9 cellular contexts compared by ENCODE assay signal in genomic region chr16:11587643-11588247, GRCh38. TPM values are rescaled to one million over a fixed set of nuclear protein-coding genes. Genes with fewer than 3 reads are reported as not detected.
DNase-seq lines count a peak whose midpoint lies in the region; ATAC-seq and TF ChIP-seq lines count a peak whose summit lies in the region.
"Had no signal": no experiment of that assay in that cellular context is flagged by ENCODE, and none has a peak within 500 bp of the region (broad histone marks: within the 10 kb centered on the region; RNA-seq: fewer than 3 reads in every experiment).

No MANE protein-coding gene starts in this region.

- peaks cover 7 to 10% of the 10 kb centered on the region in 2 donors for H3K36me3 Mint-ChIP-seq in activated T-cell treated with anti-CD3 and anti-CD28 coated beads, Interleukin-2, amount 50 U/mL, for 72 hours (ENCODE audit: insufficient read depth in 2 of 2)

- H3K9me3 Mint-ChIP-seq in activated T-cell treated with anti-CD3 and anti-CD28 coated beads, Interleukin-2, amount 50 U/mL, for 72 hours, result no peaks in the 10 kb centered on the region

- no peaks in the 10 kb centered on the region for H3K36me3 ChIP-seq in ascending aorta
- no peaks in the 10 kb centered on the region for H3K36me3 ChIP-seq in right lobe of liver
- H3K36me3 ChIP-seq in transverse colon, result no peaks in the 10 kb centered on the region

- H3K9me3 ChIP-seq in ascending aorta (no peaks in the 10 kb centered on the region), right lobe of liver (no peaks in the 10 kb centered on the region), transverse colon (no peaks in the 10 kb centered on the region)

- WGBS in right lobe of liver (ENCODE audit: insufficient coverage, low coverage, low lambda C conversion rate, missing lambda C conversion rate), result 79% methylated on average over 6 of the region's 14 CpGs
- 70% methylated on average over 14 of the region's 14 CpGs; no CpG with 5 or more reads in 1 of the 2 donors for WGBS in transverse colon (ENCODE audit: low coverage in 1 of 2), 2 donors

- H3K4me1 ChIP-seq in ascending aorta, result peaks cover 0 to 18% of the 10 kb centered on the region in 2 donors
- H3K4me1 ChIP-seq in right lobe of liver, result peaks cover 0 to 21% (median 9%) of the 10 kb centered on the region in 4 donors
- H3K4me1 ChIP-seq in transverse colon, result peaks cover 6 to 42% (median 40%) of the 10 kb centered on the region in 4 donors

- no peak for TF ChIP-seq CTCF in ascending aorta (IDR thresholded peaks at IDR 0.05)
- no peak for TF ChIP-seq CTCF in right lobe of liver (IDR thresholded peaks at IDR 0.05)
- TF ChIP-seq CTCF in transverse colon (IDR thresholded peaks at IDR 0.05), result no peak
- TF ChIP-seq CTCF in GM10266 (IDR thresholded peaks at IDR 0.05; ENCODE audit: control insufficient read depth, insufficient read depth, low read depth, missing control alignments), result no peak

- H3K4me3 Mint-ChIP-seq in activated T-cell treated with anti-CD3 and anti-CD28 coated beads, Interleukin-2, amount 50 U/mL, for 72 hours, result peak overlapping the region; percentile 84 to 87

- no peaks in the 10 kb centered on the region for H3K27me3 ChIP-seq in ascending aorta
- H3K27me3 ChIP-seq in right lobe of liver, result no peaks in the 10 kb centered on the region
- no peaks in the 10 kb centered on the region for H3K27me3 ChIP-seq in transverse colon

- H3K4me3 ChIP-seq in ascending aorta, result peak overlapping the region; percentile 86 to 98
- H3K4me3 ChIP-seq in right lobe of liver, result peak overlapping the region; percentile 45 to 77 (median 71)
- peak overlapping the region; percentile 71 to 95 (median 78) for H3K4me3 ChIP-seq in transverse colon

- peaks cover 27% of the 10 kb centered on the region for H3K4me1 Mint-ChIP-seq in activated T-cell treated with anti-CD3 and anti-CD28 coated beads, Interleukin-2, amount 50 U/mL, for 72 hours (ENCODE audit: low read depth)

- TF ChIP-seq POLR2A in right lobe of liver (IDR thresholded peaks at IDR 0.05) (no peak), transverse colon (IDR thresholded peaks at IDR 0.05) (no peak)

- TF ChIP-seq EP300 in transverse colon (IDR thresholded peaks at IDR 0.05; ENCODE audit: low read depth), result no peak

- no peak for ATAC-seq in activated T-cell treated with anti-CD3 and anti-CD28 coated beads, Interleukin-2, amount 50 U/mL, for 72 hours (replicated peaks in 1 of 2)
- ATAC-seq in right lobe of liver (no peak), GM18909 (IDR thresholded peaks at IDR 0.05; ENCODE audit: poor library complexity, unreplicated experiment) (no peak), GM21528 (IDR thresholded peaks at IDR 0.05; ENCODE audit: low FRiP score, unreplicated experiment) (no peak)

- intact Hi-C loops in ascending aorta (cut with DNase I) (loop anchor here (2.0 kb wide), 1 partner anchor 53 kb away; no protein-coding TSS in a partner anchor), right lobe of liver (cut with DNase I) (no loop called here), transverse colon (cut with DNase I; ENCODE audit: low total_unique reads) (loop anchor here (5.0 kb wide), 1 partner anchor 45 kb away; no protein-coding TSS in a partner anchor)

- no peak for DNase-seq in activated T-cell treated with anti-CD3 and anti-CD28 coated beads, Interleukin-2, amount 50 U/mL, for 72 hours
- no peak for DNase-seq in activated T-cell treated with anti-CD3 and anti-CD28 coated beads, Interleukin-2, amount 50 U/mL, for 48 hours
- DNase-seq in ascending aorta (ENCODE audit: low spot score in 2 of 2), result no peak
- DNase-seq in right lobe of liver, result peak in 1 of 3 donors; percentile 51
- DNase-seq in transverse colon, result no peak
- DNase-seq in GM10266 (ENCODE audit: extremely low spot score), result no peak
- DNase-seq: NCI-H187 treated with DMSO at 0.1 percent for 48 hours had no signal

- H3K27ac Mint-ChIP-seq in activated T-cell treated with anti-CD3 and anti-CD28 coated beads, Interleukin-2, amount 50 U/mL, for 72 hours, result no peak overlapping the region

- in situ Hi-C loops in transverse colon (cut with MboI; ENCODE audit: low pct_ligation_motif_present in 1 of 4, low pct_unique_long_range_greater_than_20kb in 1 of 4, low sequenced_read_pairs in 3 of 4), result no loop called here

- no peaks in the 10 kb centered on the region for H3K27me3 Mint-ChIP-seq in activated T-cell treated with anti-CD3 and anti-CD28 coated beads, Interleukin-2, amount 50 U/mL, for 72 hours (ENCODE audit: low read depth)

- H3K27ac ChIP-seq in ascending aorta, result peak overlapping the region; percentile 98
- peak overlapping the region in 2 of 3 donors; percentile 91 to 95 for H3K27ac ChIP-seq in right lobe of liver
- H3K27ac ChIP-seq in transverse colon, result peak overlapping the region; percentile 91 to 95 (median 92)

RNA-seq across cellular contexts. Expression of gene LITAF, which starts 1.0 kb away (rescaled TPM):
- total RNA-seq in activated T-cell treated with anti-CD3 and anti-CD28 coated beads, Interleukin-2, amount 50 U/mL, for 72 hours, result 100 to 1,000 TPM; 110 to 137 TPM
- 40.7 TPM for total RNA-seq in ascending aorta
- total RNA-seq in right lobe of liver, result 100 to 1,000 TPM in 1 of 6 experiments, 10 to 100 TPM in 5; 43.7 to 148 (median 59.1) TPM
- 100 to 1,000 TPM in 2 of 4 donors, 10 to 100 TPM in 2; 32.8 to 193 (median 101) TPM for total RNA-seq in transverse colon

Comparison
In these comparisons a context has a peak if more than half of its experiments do, and no peak if none do; other contexts are left out.
1. intact Hi-C loops: an anchor here in ascending aorta (2.0 kb wide) and transverse colon (5.0 kb wide); none called in right lobe of liver.